ENCODE assay signal across 25 cellular contexts in the genomic region with DNA sequence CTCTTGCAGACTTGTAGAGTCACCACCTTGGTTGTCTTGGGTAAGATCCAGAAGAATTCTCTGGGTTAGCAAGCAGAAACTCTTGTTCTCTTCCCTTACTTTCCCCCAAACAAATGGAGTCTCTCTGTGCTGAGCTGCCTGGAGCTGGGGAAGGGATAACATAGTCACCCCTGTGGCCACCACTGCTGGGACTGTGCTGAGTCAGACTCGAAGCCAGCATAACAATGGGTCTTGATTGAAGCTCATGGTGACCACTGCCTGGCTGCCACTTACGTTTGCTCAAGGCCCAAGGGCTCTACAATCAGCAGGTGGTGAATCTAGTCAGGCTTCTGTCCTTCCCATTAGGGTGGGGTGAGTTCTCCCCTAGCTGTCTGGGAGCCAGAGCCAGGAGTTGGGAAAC. TPM values are rescaled to one million over a fixed set of nuclear protein-coding genes. Genes with fewer than 3 reads are reported as not detected.
DNase-seq lines count a peak whose midpoint lies in the region; ATAC-seq, FAIRE-seq and TF ChIP-seq lines count a peak whose summit lies in the region.
"Had no signal": no experiment of that assay in that cellular context is flagged by ENCODE, and none has a peak within 500 bp of the region (broad histone marks: within the 10 kb centered on the region; RNA-seq: fewer than 3 reads in every experiment).

No MANE protein-coding gene starts in this region.

- H3K27ac ChIP-seq in breast epithelium (no peak overlapping the region), PC-3 (ENCODE audit: low read length) (no peak overlapping the region), H1 (ENCODE audit: low read depth, low read length) (no peak overlapping the region), suprapubic skin (peak overlapping the region; percentile 4)
- H3K27ac ChIP-seq in CD4-positive, alpha-beta memory T cell (ENCODE audit: low read depth, low read length): no peak overlapping the region
- H3K27ac ChIP-seq: BLaER1 treated with 17β-estradiol and CSF1 and Interleukin-3, amounts not matched to agents 10 nM and 100 nM; heart left ventricle; pancreas; sigmoid colon had no signal

- no peak overlapping the region for H4K91ac ChIP-seq in H1 (replicated peaks; ENCODE audit: insufficient read length, low read length)

- no peak overlapping the region for H2BK5ac ChIP-seq in H1 (ENCODE audit: low read depth, low read length)

- H3K4me2 ChIP-seq in PC-3 (ENCODE audit: low read length) (no peak overlapping the region), H1 (ENCODE audit: insufficient read depth in 1 of 2, low read depth in 2 of 2, low read length in 2 of 2) (no peak overlapping the region)
- H3K4me2 ChIP-seq: BLaER1 treated with 17β-estradiol and CSF1 and Interleukin-3, amounts not matched to agents 10 nM and 100 nM had no signal

- no peak overlapping the region for H4K5ac ChIP-seq in H1 (ENCODE audit: insufficient read length, low read depth, low read length)

- H3K4me1 ChIP-seq in breast epithelium (no peaks in the 10 kb centered on the region), PC-3 (ENCODE audit: insufficient read depth, low read length) (no peaks in the 10 kb centered on the region), H1 (replicated peaks in 1 of 4; ENCODE audit: control insufficient read depth in 3 of 4, insufficient read depth in 4 of 4, low read length in 3 of 4) (peaks cover 0 to 9% (median 3%) of the 10 kb centered on the region in 4 experiments; a peak in 4 of 7 replicates), suprapubic skin (peaks cover 21% of the 10 kb centered on the region), HAP-1 (peaks cover 8% of the 10 kb centered on the region)
- H3K4me1 ChIP-seq in CD4-positive, alpha-beta memory T cell (ENCODE audit: insufficient read depth, low read length): no peaks in the 10 kb centered on the region
- H3K4me1 ChIP-seq: pancreas, sigmoid colon had no signal

- peaks cover 5% of the 10 kb centered on the region for H3K79me1 ChIP-seq in H1 (ENCODE audit: low read depth, low read length)

- peak overlapping the region; percentile 73 for H3K27ac Mint-ChIP-seq in MCF 10A (ENCODE audit: low read depth, unreplicated experiment)
- H3K27ac Mint-ChIP-seq in CD4-positive, alpha-beta memory T cell: no peak overlapping the region
- H3K27ac Mint-ChIP-seq: IgD-negative memory B cell, nephron had no signal

- no peak overlapping the region for H4K8ac ChIP-seq in H1 (ENCODE audit: extremely low read depth, insufficient read depth, low read length)

- no peaks in the 10 kb centered on the region for H3K9me3 Mint-ChIP-seq in MCF 10A (ENCODE audit: unreplicated experiment)
- H3K9me3 Mint-ChIP-seq in CD4-positive, alpha-beta memory T cell: no peaks in the 10 kb centered on the region
- H3K9me3 Mint-ChIP-seq: IgD-negative memory B cell, nephron had no signal

- H3K23me2 ChIP-seq in H1 (ENCODE audit: low read depth, low read length): no peaks in the 10 kb centered on the region

- peaks cover 38% of the 10 kb centered on the region for H3K4me1 Mint-ChIP-seq in MCF 10A (ENCODE audit: insufficient read depth, unreplicated experiment)
- peaks cover 15 to 38% (median 19%) of the 10 kb centered on the region in 4 donors for H3K4me1 Mint-ChIP-seq in CD4-positive, alpha-beta memory T cell

- H3K9me3 ChIP-seq in breast epithelium (no peaks in the 10 kb centered on the region), PC-3 (ENCODE audit: low read length) (no peaks in the 10 kb centered on the region), H1 (ENCODE audit: insufficient read depth in 2 of 2, low read depth in 1 of 2, low read length in 1 of 2) (no peaks in the 10 kb centered on the region), suprapubic skin (no peaks in the 10 kb centered on the region), HAP-1 (no peaks in the 10 kb centered on the region)
- H3K9me3 ChIP-seq in CD4-positive, alpha-beta memory T cell (ENCODE audit: control insufficient read depth in 1 of 2, low read length in 2 of 2): no peaks in the 10 kb centered on the region
- H3K9me3 ChIP-seq: heart left ventricle, MG63, pancreas, sigmoid colon had no signal

- TF ChIP-seq POLR2A in breast epithelium (IDR thresholded peaks at IDR 0.05) (no peak), H1 (IDR thresholded peaks at IDR 0.05; ENCODE audit: control extremely low read depth in 1 of 2, low read depth in 2 of 2, low read length in 2 of 2) (no peak), suprapubic skin (IDR thresholded peaks at IDR 0.05) (no peak)

- BruUV-seq in MCF 10A (replicated peaks; lab: Mats Ljungman, UMichigan) (no TSS peak), PC-3 (replicated peaks; lab: Mats Ljungman, UMichigan) (no TSS peak)

- H3F3A ChIP-seq in PC-3 (ENCODE audit: low read length, unreplicated experiment): no peaks in the 10 kb centered on the region

- no peak for TF ChIP-seq CTCF in MCF 10A (IDR thresholded peaks at IDR 0.05; ENCODE audit: unreplicated experiment)
- no peak for TF ChIP-seq CTCF in breast epithelium (IDR thresholded peaks at IDR 0.05)
- TF ChIP-seq CTCF in PC-3 (conservative IDR thresholded peaks at IDR 0.05; ENCODE audit: low read depth, low read length): no peak
- no peak for TF ChIP-seq CTCF in H1 (IDR thresholded peaks at IDR 0.05; ENCODE audit: control extremely low read depth in 1 of 3, insufficient read depth in 1 of 3, low read depth in 1 of 3, low read length in 3 of 3)
- TF ChIP-seq CTCF in suprapubic skin (IDR thresholded peaks at IDR 0.05): no peak

- no peak overlapping the region for H3K23ac ChIP-seq in H1 (ENCODE audit: insufficient read length)

- DNase-seq in MCF 10A (ENCODE audit: unreplicated experiment) (peak; percentile 23), breast epithelium (ENCODE audit: low spot score in 2 of 2) (no peak), PC-3 (peak; percentile 32), H1 (ENCODE audit: low read depth in 1 of 2, low spot score in 2 of 2) (peak in 1 of 2 experiments; percentile 43), suprapubic skin (ENCODE audit: low spot score in 2 of 2) (no peak), HAP-1 (ENCODE audit: low spot score in 2 of 2) (no peak)
- no peak for DNase-seq in CD4-positive, alpha-beta memory T cell
- DNase-seq: activated CD4-positive, alpha-beta T cell treated with anti-CD3 and anti-CD28 coated beads, Interleukin-2, amount 50 U/mL, for 48 hours; activated CD4-positive, CD25-positive, alpha-beta regulatory T cell; activated CD8-positive, alpha-beta memory T cell treated with anti-CD3 and anti-CD28 coated beads, Interleukin-2, amount 50 U/mL, for 48 hours; heart left ventricle; MG63; NCI-H1417 treated with DMSO at 0.1 percent for 48 hours; NCI-H510A treated with DMSO at 0.1 percent for 48 hours; pancreas; sigmoid colon; stimulated activated CD8-positive, alpha-beta memory T cell treated with anti-CD3 and anti-CD28 coated beads, Interleukin-4, amount 100 ng/mL, for 48 hours; T1000 had no signal

- H3K4me3 Mint-ChIP-seq in MCF 10A (ENCODE audit: unreplicated experiment): no peak overlapping the region
- no peak overlapping the region for H3K4me3 Mint-ChIP-seq in CD4-positive, alpha-beta memory T cell
- H3K4me3 Mint-ChIP-seq: IgD-negative memory B cell, nephron had no signal

- no peak overlapping the region for H3K4ac ChIP-seq in H1 (replicated peaks; ENCODE audit: insufficient read length, low read depth, low read length)

- H3K9ac ChIP-seq in PC-3 (ENCODE audit: low read length) (no peak overlapping the region), H1 (replicated peaks in 1 of 4; ENCODE audit: extremely low read depth in 1 of 4, low read depth in 3 of 4, low read length in 3 of 4) (no peak overlapping the region)
- H3K9ac ChIP-seq: BLaER1 treated with 17β-estradiol and CSF1 and Interleukin-3, amounts not matched to agents 10 nM and 100 nM had no signal

- no peak overlapping the region for H2AK5ac ChIP-seq in H1 (ENCODE audit: low read depth, low read length)

- H3K9me2 ChIP-seq in PC-3 (replicated peaks; ENCODE audit: low read length): no peaks in the 10 kb centered on the region

- no peak for TF ChIP-seq RAD21 in H1 (IDR thresholded peaks at IDR 0.05 in 1 of 2, conservative IDR thresholded peaks at IDR 0.05 in 1 of 2; ENCODE audit: low read depth in 2 of 2, low read length in 2 of 2)

- WGBS in H1 (ENCODE audit: extremely low coverage in 1 of 2, insufficient coverage in 1 of 2, insufficient read length in 1 of 2, insufficient replicate concordance in 2 of 2, low coverage in 1 of 2, low lambda C conversion rate in 2 of 2, missing lambda C conversion rate in 1 of 2), 2 experiments: 70% methylated on average over 2 of the region's 2 CpGs; no CpG with 5 or more reads in 1 of the 2 experiments
- WGBS in suprapubic skin: no CpG with 5 or more reads among the region's 2 CpGs

- TF ChIP-seq EP300 in H1 (IDR thresholded peaks at IDR 0.05; ENCODE audit: borderline replicate concordance in 1 of 2, low read depth in 2 of 2, low read length in 2 of 2) (no peak), suprapubic skin (IDR thresholded peaks at IDR 0.05) (no peak)

- H3K36me3 ChIP-seq in breast epithelium: no peaks in the 10 kb centered on the region
- H3K36me3 ChIP-seq in PC-3 (ENCODE audit: low read depth, low read length): 0 out of 2 replicates have a peak, but pooled peaks cover 2% of the 10 kb centered on the region
- H3K36me3 ChIP-seq in H1 (ENCODE audit: control insufficient read depth in 2 of 4, insufficient read depth in 4 of 4, low read length in 3 of 4): no peaks in the 10 kb centered on the region
- no peaks in the 10 kb centered on the region for H3K36me3 ChIP-seq in suprapubic skin
- no peaks in the 10 kb centered on the region for H3K36me3 ChIP-seq in HAP-1 (replicated peaks)
- no peaks in the 10 kb centered on the region for H3K36me3 ChIP-seq in CD4-positive, alpha-beta memory T cell (ENCODE audit: insufficient read depth, low read length)
- H3K36me3 ChIP-seq: heart left ventricle, pancreas, sigmoid colon had no signal

- in situ Hi-C loops in HAP-1 (cut with MboI; ENCODE audit: low sequenced_read_pairs): no loop called here

- no peak overlapping the region for H2BK15ac ChIP-seq in H1 (ENCODE audit: low read length)

- ATAC-seq in PC-3 (no peak; the same call in 1 of the 2 replicates), HG03521 (IDR thresholded peaks at IDR 0.05; ENCODE audit: unreplicated experiment) (no peak)
- ATAC-seq: heart left ventricle, left lobe of liver, pancreas had no signal

- H3K4me3 ChIP-seq in breast epithelium (no peak overlapping the region), PC-3 (ENCODE audit: low read length) (no peak overlapping the region), H1 (ENCODE audit: extremely low read depth in 1 of 4, insufficient read depth in 2 of 4, low read depth in 3 of 4, low read length in 4 of 4) (no peak overlapping the region), suprapubic skin (no peak overlapping the region), HAP-1 (no peak overlapping the region)
- H3K4me3 ChIP-seq in CD4-positive, alpha-beta memory T cell (ENCODE audit: low read length in 2 of 2): no peak overlapping the region
- H3K4me3 ChIP-seq: BLaER1 treated with 17β-estradiol and CSF1 and Interleukin-3, amounts not matched to agents 10 nM and 100 nM; heart left ventricle; MG63; pancreas; sigmoid colon had no signal

- H3K36me3 Mint-ChIP-seq in MCF 10A (ENCODE audit: insufficient read depth, unreplicated experiment): peaks cover 23% of the 10 kb centered on the region
- peaks cover 5 to 25% of the 10 kb centered on the region in 2 donors for H3K36me3 Mint-ChIP-seq in CD4-positive, alpha-beta memory T cell

- H3K56ac ChIP-seq in H1 (replicated peaks; ENCODE audit: insufficient read length, low read depth, low read length): no peak overlapping the region

- no peak overlapping the region for H2BK120ac ChIP-seq in H1 (replicated peaks; ENCODE audit: low read depth, low read length)

- no peak overlapping the region for H3K14ac ChIP-seq in H1 (ENCODE audit: insufficient read length)

- POLR2A ChIA-PET in MCF 10A (lab: Yijun Ruan, JAX): interaction anchor here (1.5 to 2.9 kb wide), 3 partner anchors 9 to 31 kb away, joined by 4 to 10 read pairs (median 6); no protein-coding TSS in a partner anchor
- POLR2A ChIA-PET in PC-3 (lab: Charles Lee; ENCODE audit: unreplicated experiment): no interaction called here
- POLR2A ChIA-PET in H1 (lab: Charles Lee; ENCODE audit: partially characterized antibody): no interaction called here
- POLR2A ChIA-PET in CD4-positive, alpha-beta memory T cell (lab: Charles Lee; ENCODE audit: partially characterized antibody): no interaction called here

- H2AFZ ChIP-seq in PC-3 (ENCODE audit: low read length): no peak overlapping the region
- H2AFZ ChIP-seq in H1 (ENCODE audit: low read length): no peak overlapping the region

- no peak overlapping the region for H2BK20ac ChIP-seq in H1 (ENCODE audit: low read length)

- intact Hi-C loops in MCF 10A (cut with micrococcal nuclease) (no loop called here), breast epithelium (cut with DNase I; ENCODE audit: low total_unique reads) (no loop called here), PC-3 (cut with micrococcal nuclease) (no loop called here)
- intact Hi-C loops in CD4-positive, alpha-beta memory T cell (cut with micrococcal nuclease): no loop called here

- H3K27me3 Mint-ChIP-seq in MCF 10A (ENCODE audit: insufficient read depth, unreplicated experiment): no peaks in the 10 kb centered on the region
- no peaks in the 10 kb centered on the region for H3K27me3 Mint-ChIP-seq in CD4-positive, alpha-beta memory T cell
- H3K27me3 Mint-ChIP-seq: IgD-negative memory B cell had no signal

- H4K20me1 ChIP-seq in PC-3 (ENCODE audit: low read length): no peaks in the 10 kb centered on the region
- H4K20me1 ChIP-seq in H1 (replicated peaks in 1 of 2; ENCODE audit: control insufficient read depth in 1 of 2, insufficient read depth in 2 of 2, low read length in 2 of 2): peaks cover 2 to 8% of the 10 kb centered on the region in 2 experiments

- H3K18ac ChIP-seq in H1 (ENCODE audit: extremely low read depth, low read length): 0 out of 2 replicates have a peak overlapping the region, but pooled peaks have one; percentile 15

- H3K27me3 ChIP-seq in breast epithelium (no peaks in the 10 kb centered on the region), PC-3 (ENCODE audit: low read length) (no peaks in the 10 kb centered on the region), H1 (replicated peaks in 1 of 4; ENCODE audit: control insufficient read depth in 3 of 4, extremely low read depth in 1 of 4, insufficient read depth in 3 of 4, low read length in 3 of 4) (no peaks in the 10 kb centered on the region), suprapubic skin (no peaks in the 10 kb centered on the region), HAP-1 (ENCODE audit: low read depth) (no peaks in the 10 kb centered on the region)
- H3K27me3 ChIP-seq in CD4-positive, alpha-beta memory T cell (ENCODE audit: insufficient read depth, low read length): no peaks in the 10 kb centered on the region
- H3K27me3 ChIP-seq: BLaER1 treated with 17β-estradiol and CSF1 and Interleukin-3, amounts not matched to agents 10 nM and 100 nM; heart left ventricle; MG63; pancreas; sigmoid colon had no signal

- peaks cover 66% of the 10 kb centered on the region for H3K79me2 ChIP-seq in PC-3 (ENCODE audit: low read length)
- H3K79me2 ChIP-seq in H1 (ENCODE audit: control insufficient read depth in 1 of 2, insufficient read depth in 2 of 2, low read length in 2 of 2): peaks cover 0 to 43% of the 10 kb centered on the region in 2 experiments; a peak in 2 of 4 replicates

- CTCF ChIA-PET in MCF 10A (lab: Yijun Ruan, JAX) (interaction anchor here (0.6 to 0.9 kb wide), 3 partner anchors 9 to 449 kb away, joined by 3 read pairs; no protein-coding TSS in a partner anchor), PC-3 (lab: Charles Lee) (no interaction called here), H1 (lab: Charles Lee; ENCODE audit: partially characterized antibody) (no interaction called here)
- CTCF ChIA-PET in CD4-positive, alpha-beta memory T cell (lab: Charles Lee; ENCODE audit: partially characterized antibody): no interaction called here

- no peak overlapping the region for H2BK12ac ChIP-seq in H1 (ENCODE audit: low read depth, low read length)

- FAIRE-seq in H1 (lab: Jason Lieb, UNC): no peak
- FAIRE-seq: G401.6, pancreas had no signal

RNA-seq across cellular contexts. Expression of gene ERVFRD-1, which starts 15.4 kb away (rescaled TPM):
- not detected in 2 replicates for total RNA-seq in MCF 10A (2022)
- under 1 TPM in 1 of 3 donors, not detected in 2; 0.80 TPM for total RNA-seq in breast epithelium
- not detected in 2 replicates for total RNA-seq in PC-3 (2014; rRNA removed)
- not detected in 2 replicates for total RNA-seq in H1 (2021; fragmentation: NEBNext Ultra II Directional; extraction: Animal tissue kit (Norgen Biotek cat#: 25700))
- polyA plus RNA-seq in H1 (2011; rRNA removed): not detected in 2 replicates
- polyA plus RNA-seq in H1 (2011; cell fraction: cytosol; rRNA removed): not detected
- not detected for polyA plus RNA-seq in H1 (2011; cell fraction: nucleus; rRNA removed)
- polyA plus RNA-seq in H1 (2012, experiment 1 of 2): 0.07 to 0.11 TPM (median 0.08 TPM) in 3 of 4 replicates, not detected in the other
- not detected for polyA plus RNA-seq in H1 (2012, experiment 2 of 2)
- polyA plus RNA-seq in H1 (2013, experiment 1 of 2): not detected
- polyA plus RNA-seq in H1 (2013, experiment 2 of 2): not detected
- not detected in 2 replicates for polyA minus RNA-seq in H1 (2011; rRNA and poly(A)+ RNA removed)
- polyA minus RNA-seq in H1 (2011; cell fraction: cytosol; rRNA and poly(A)+ RNA removed): not detected
- not detected for polyA minus RNA-seq in H1 (2011; cell fraction: nucleus; rRNA and poly(A)+ RNA removed)
- not detected for total RNA-seq in suprapubic skin
- not detected for total RNA-seq in CD4-positive, alpha-beta memory T cell
- under 1 TPM; 0.05 to 0.29 TPM for polyA plus RNA-seq in CD4-positive, alpha-beta memory T cell
- total RNA-seq: urinary bladder had no signal
- polyA plus RNA-seq: IgD-negative memory B cell had no signal

RNA-seq across cellular contexts. Expression of gene SMIM13, which starts 33.2 kb away (rescaled TPM):
- total RNA-seq in MCF 10A (2022) (28.1 and 29.8 TPM in 2 replicates), breast epithelium (1 to 10 TPM; 5.3 to 7.6 (median 6.2) TPM), PC-3 (2014; rRNA removed) (7.1 and 9.0 TPM in 2 replicates), suprapubic skin (10 to 100 TPM in 3 of 4 donors, 1 to 10 TPM in 1; 9.3 to 15.6 (median 10.7) TPM)
- total RNA-seq in H1 (2021; fragmentation: NEBNext Ultra II Directional; extraction: Animal tissue kit (Norgen Biotek cat#: 25700)): 10.6 TPM in 2 replicates
- 1.4 and 1.7 TPM in 2 replicates for polyA plus RNA-seq in H1 (2011; rRNA removed)
- 1.8 TPM for polyA plus RNA-seq in H1 (2011; cell fraction: cytosol; rRNA removed)
- 0.96 TPM for polyA plus RNA-seq in H1 (2011; cell fraction: nucleus; rRNA removed)
- 3.4 to 6.3 TPM (median 4.4 TPM) in 4 replicates for polyA plus RNA-seq in H1 (2012, experiment 1 of 2)
- 1.7 TPM for polyA plus RNA-seq in H1 (2012, experiment 2 of 2)
- polyA plus RNA-seq in H1 (2013, experiment 1 of 2): 5.9 TPM
- polyA plus RNA-seq in H1 (2013, experiment 2 of 2): 5.7 TPM
- polyA minus RNA-seq in H1 (2011; rRNA and poly(A)+ RNA removed): 2.5 and 4.1 TPM in 2 replicates
- polyA minus RNA-seq in H1 (2011; cell fraction: cytosol; rRNA and poly(A)+ RNA removed): 3.4 TPM
- polyA minus RNA-seq in H1 (2011; cell fraction: nucleus; rRNA and poly(A)+ RNA removed): 4.7 TPM
- total RNA-seq in CD4-positive, alpha-beta memory T cell: 1 to 10 TPM; 5.4 to 6.1 TPM
- polyA plus RNA-seq in CD4-positive, alpha-beta memory T cell: 1 to 10 TPM; 2.1 to 5.2 TPM

Comparison
In these comparisons a context has a peak if more than half of its experiments do, and no peak if none do; other contexts are left out.
1. DNase-seq: peak in MCF 10A (single experiment) and PC-3 (single experiment); none in breast epithelium (0 of 2), suprapubic skin (0 of 2), HAP-1 (0 of 2) and CD4-positive, alpha-beta memory T cell (0 of 5).